ENCODE assay signal across 23 cellular contexts in genomic region chrX:129161108-129161507, GRCh38.
DNase-seq lines count a peak whose midpoint lies in the region; TF ChIP-seq lines count a peak whose summit lies in the region.
"Had no signal": no experiment of that assay in that cellular context is flagged by ENCODE, and none has a peak within 500 bp of the region (broad histone marks: within the 10 kb centered on the region; RNA-seq: fewer than 3 reads in every experiment).

No MANE protein-coding gene starts in this region.

- TF ChIP-seq CTCF in GM06990 (IDR thresholded peaks at IDR 0.05; ENCODE audit: insufficient read depth, low read length, poor library complexity, severe bottlenecking), result peak; percentile 4
- peak; percentile 68 for TF ChIP-seq CTCF in H9 (conservative IDR thresholded peaks at IDR 0.05)
- no peak for TF ChIP-seq CTCF in dorsolateral prefrontal cortex (IDR thresholded peaks at IDR 0.05 in 54 of 56, conservative IDR thresholded peaks at IDR 0.05 in 2 of 56; ENCODE audit: low read depth in 1 of 56, partially characterized antibody in 56 of 56)
- no peak for TF ChIP-seq CTCF in prostate gland (IDR thresholded peaks at IDR 0.05)

- H3K4me1 Mint-ChIP-seq in H9, result no peaks in the 10 kb centered on the region

- no peak overlapping the region for H2BK12ac ChIP-seq in H9 (ENCODE audit: insufficient read length, low read depth, low read length)

- H3K27ac ChIP-seq in H9 (ENCODE audit: insufficient read length, low read depth, low read length) (no peak overlapping the region), dorsolateral prefrontal cortex (no peak overlapping the region), prostate gland (no peak overlapping the region)
- H3K27ac ChIP-seq: GM23248 had no signal

- H3K9me3 ChIP-seq in H9 (ENCODE audit: control insufficient read depth, low read depth, low read length) (no peaks in the 10 kb centered on the region), prostate gland (no peaks in the 10 kb centered on the region)
- H3K9me3 ChIP-seq: SK-N-SH had no signal

- intact Hi-C loops in dorsolateral prefrontal cortex (cut with DNase I) (no loop called here), prostate gland (cut with DNase I) (no loop called here)

- H3K9me3 Mint-ChIP-seq in H9, result peaks cover 14% of the 10 kb centered on the region in 2 experiments
- H3K9me3 Mint-ChIP-seq: CD8-positive, alpha-beta T cell had no signal

- H3K4me3 ChIP-seq in GM06990 (replicated peaks; ENCODE audit: low read depth, low read length), result no peak overlapping the region
- H3K4me3 ChIP-seq in dorsolateral prefrontal cortex, result no peak overlapping the region
- H3K4me3 ChIP-seq in prostate gland, result no peak overlapping the region
- H3K4me3 ChIP-seq: GM23248 had no signal

- no peak overlapping the region for H2BK20ac ChIP-seq in H9 (ENCODE audit: low read depth, low read length, poor library complexity, severe bottlenecking)

- H3K14ac ChIP-seq in H9 (ENCODE audit: insufficient read depth, low read length), result no peak overlapping the region

- H3K23ac ChIP-seq in H9 (ENCODE audit: insufficient read length, low read depth, low read length), result no peak overlapping the region

- H3K36me3 Mint-ChIP-seq in H9 (ENCODE audit: insufficient read depth in 1 of 3, low read depth in 3 of 3), result peaks cover 9 to 13% (median 9%) of the 10 kb centered on the region in 3 experiments
- H3K36me3 Mint-ChIP-seq: CD8-positive, alpha-beta T cell had no signal

- no peaks in the 10 kb centered on the region for H3K27me3 ChIP-seq in GM06990 (replicated peaks; ENCODE audit: control insufficient read depth, insufficient read depth, low read length)
- no peaks in the 10 kb centered on the region for H3K27me3 ChIP-seq in H9 (ENCODE audit: insufficient read depth, low read length)
- peaks cover 0 to 25% (median 0%) of the 10 kb centered on the region in 45 donors for H3K27me3 ChIP-seq in dorsolateral prefrontal cortex
- no peaks in the 10 kb centered on the region for H3K27me3 ChIP-seq in prostate gland (replicated peaks; ENCODE audit: insufficient read depth)

- H3K56ac ChIP-seq in H9 (ENCODE audit: insufficient read length, low read depth, low read length), result no peak overlapping the region

- DNase-seq in GM06990 (ENCODE audit: extremely low read depth, insufficient read length), result no peak
- no peak for DNase-seq in H9
- DNase-seq in SK-MEL-5 (ENCODE audit: low read depth, low spot score), result peak; percentile 38
- DNase-seq in iPS-NIHi7 (ENCODE audit: extremely low spot score), result peak; percentile 35
- no peak for DNase-seq in dorsolateral prefrontal cortex
- no peak for DNase-seq in NCI-H2196 (lab: John Stamatoyannopoulos, UW; ENCODE audit: unreplicated experiment)
- DNase-seq in SIG-M5 (lab: John Stamatoyannopoulos, UW), result no peak
- no peak for DNase-seq in prostate gland (ENCODE audit: low spot score)
- DNase-seq: AML-193; C1 segment of cervical spinal cord; CD8-positive, alpha-beta T cell; EL; GM23248; Karpas-422; MV-4-11; NCI-H1694 treated with DMSO at 0.1 percent for 48 hours; NCI-H2081 treated with DMSO at 0.1 percent for 48 hours; NCI-H2227 treated with DMSO at 0.1 percent for 48 hours; NCI-H510A; NCI-H774; OCI-M1; SHP77; SK-N-SH had no signal

- H2BK120ac ChIP-seq in H9 (ENCODE audit: low read depth, low read length, poor library complexity, severe bottlenecking), result no peak overlapping the region

- TF ChIP-seq POLR2A in prostate gland (IDR thresholded peaks at IDR 0.05), result no peak

- H3K79me2 ChIP-seq in H9 (ENCODE audit: insufficient read depth, low read length), result no peaks in the 10 kb centered on the region

- no peak overlapping the region for H3K9ac ChIP-seq in H9 (ENCODE audit: extremely low read depth, insufficient read length, low read length)
- H3K9ac ChIP-seq: GM23248, SK-N-SH had no signal

- no peaks in the 10 kb centered on the region for H3K23me2 ChIP-seq in H9 (ENCODE audit: insufficient read length, low read depth, low read length, poor library complexity, severe bottlenecking)

- no peak overlapping the region for H2AFZ ChIP-seq in H9 (ENCODE audit: low read length)
- H2AFZ ChIP-seq: GM23248 had no signal

- H4K8ac ChIP-seq in H9 (replicated peaks; ENCODE audit: insufficient read length, low read depth, low read length), result no peak overlapping the region

- H3K36me3 ChIP-seq in GM06990 (ENCODE audit: control insufficient read depth, insufficient read depth, low read length), result no peaks in the 10 kb centered on the region
- H3K36me3 ChIP-seq in prostate gland, result no peaks in the 10 kb centered on the region

- no peak overlapping the region for H3K27ac Mint-ChIP-seq in H9
- H3K27ac Mint-ChIP-seq: CD8-positive, alpha-beta T cell had no signal

- H3K4me1 ChIP-seq in H9 (ENCODE audit: insufficient read depth, low read length) (no peaks in the 10 kb centered on the region), prostate gland (replicated peaks) (no peaks in the 10 kb centered on the region)

- no peaks in the 10 kb centered on the region for H3K79me1 ChIP-seq in H9 (ENCODE audit: insufficient read depth, low read depth, low read length, poor library complexity, severe bottlenecking)

- no peak overlapping the region for H3T11ph ChIP-seq in H9 (ENCODE audit: low read length)

- H4K91ac ChIP-seq in H9 (ENCODE audit: insufficient read length, low read depth, low read length), result no peak overlapping the region

- in situ Hi-C loops in SK-MEL-5 (cut with HindIII; ENCODE audit: low pct_unique_long_range_greater_than_20kb, low sequenced_read_pairs), result no loop called here

- H3K4me3 Mint-ChIP-seq in H9, result no peak overlapping the region
- H3K4me3 Mint-ChIP-seq: CD8-positive, alpha-beta T cell had no signal

- H2AK5ac ChIP-seq in H9 (ENCODE audit: insufficient read length, low read length), result no peak overlapping the region

- H3K4me2 ChIP-seq in H9 (ENCODE audit: insufficient read depth, insufficient read length, low read length), result no peak overlapping the region
- H3K4me2 ChIP-seq: SK-N-SH had no signal

- H2BK15ac ChIP-seq in H9 (ENCODE audit: low read depth, low read length), result no peak overlapping the region

- no peak overlapping the region for H4K5ac ChIP-seq in H9 (ENCODE audit: insufficient read length, low read depth, low read length)

- no peaks in the 10 kb centered on the region for H4K20me1 ChIP-seq in H9 (ENCODE audit: control insufficient read depth, insufficient read depth, insufficient read length)

- H3K4ac ChIP-seq in H9 (ENCODE audit: low read depth, low read length), result no peak overlapping the region

- H2BK5ac ChIP-seq in H9 (ENCODE audit: insufficient read length, low read length), result no peak overlapping the region

- H3K27me3 Mint-ChIP-seq in H9 (ENCODE audit: low read depth), result no peaks in the 10 kb centered on the region

- H3K18ac ChIP-seq in H9 (ENCODE audit: insufficient read length, low read depth, low read length), result no peak overlapping the region

Comparison
In these comparisons a context has a peak if more than half of its experiments do, and no peak if none do; other contexts are left out.
1. DNase-seq: peak in SK-MEL-5 (single experiment) and iPS-NIHi7 (single experiment); none in GM06990 (single experiment), H9 (single experiment), dorsolateral prefrontal cortex (0 of 10), NCI-H2196 (single experiment), SIG-M5 (single experiment) and prostate gland (single experiment).
2. CTCF ChIP-seq: peak in GM06990 (single experiment) and H9 (single experiment); none in dorsolateral prefrontal cortex (0 of 56) and prostate gland (0 of 4).